11 cellular contexts compared by ENCODE assay signal in the genomic region with DNA sequence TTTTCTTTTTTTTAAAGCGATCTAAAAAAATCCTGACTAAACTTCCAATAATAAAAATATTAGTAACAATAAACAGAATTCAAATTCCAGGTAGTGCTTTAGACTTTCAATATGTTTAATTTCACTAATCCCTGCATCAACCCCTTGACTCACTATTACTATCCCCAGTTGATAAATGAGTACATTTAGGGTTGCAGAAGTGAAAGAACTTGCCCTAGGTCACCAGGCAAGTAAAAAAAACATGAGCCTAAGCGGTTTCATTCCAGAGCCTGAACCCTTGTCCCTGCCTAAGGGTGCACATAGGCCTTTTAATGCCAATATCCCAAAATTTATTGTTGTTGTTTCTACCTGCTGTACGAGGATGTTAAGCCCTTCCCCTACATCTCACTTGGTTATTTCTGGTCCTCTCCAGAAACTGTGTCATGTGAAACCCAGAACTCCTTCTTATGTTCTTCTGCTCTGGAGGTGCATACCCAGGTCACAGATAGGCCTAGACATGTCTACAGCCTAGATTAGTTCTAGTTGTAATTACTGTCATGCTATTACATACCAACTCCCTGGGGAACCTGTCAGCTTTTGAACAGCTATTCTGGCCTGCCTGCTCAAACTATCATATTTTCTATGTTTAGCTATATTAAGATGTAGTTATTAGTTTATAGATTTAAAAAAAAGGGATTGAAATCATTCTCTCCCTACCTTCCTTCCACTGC.
DNase-seq lines count a peak whose midpoint lies in the region; ATAC-seq lines count a peak whose summit lies in the region.
"Had no signal": no experiment of that assay in that cellular context is flagged by ENCODE, and none has a peak within 500 bp of the region (broad histone marks: within the 10 kb centered on the region; RNA-seq: fewer than 3 reads in every experiment).

No MANE protein-coding gene starts in this region.

- ATAC-seq in GM18499 (IDR thresholded peaks at IDR 0.05; ENCODE audit: insufficient read depth, unreplicated experiment) (peak; percentile 67), GM19467 (IDR thresholded peaks at IDR 0.05; ENCODE audit: unreplicated experiment) (peak; percentile 47), HG02938 (IDR thresholded peaks at IDR 0.05; ENCODE audit: unreplicated experiment) (peak; percentile 54), Right ventricle myocardium inferior (no peak)
- ATAC-seq: gastroesophageal sphincter had no signal

- H3K27me3 Mint-ChIP-seq in activated T-cell treated with anti-CD3 and anti-CD28 coated beads, Interleukin-2, amount 50 U/mL, for 24 hours, result no peaks in the 10 kb centered on the region

- peaks cover 5% of the 10 kb centered on the region for H3K9me3 Mint-ChIP-seq in activated T-cell treated with anti-CD3 and anti-CD28 coated beads, Interleukin-2, amount 50 U/mL, for 24 hours

- H3K4me1 Mint-ChIP-seq in activated T-cell treated with anti-CD3 and anti-CD28 coated beads, Interleukin-2, amount 50 U/mL, for 24 hours (ENCODE audit: low read depth), result no peaks in the 10 kb centered on the region

- H3K4me3 Mint-ChIP-seq in activated T-cell treated with anti-CD3 and anti-CD28 coated beads, Interleukin-2, amount 50 U/mL, for 24 hours, result no peak overlapping the region

- intact Hi-C loops in Right ventricle myocardium inferior (cut with DNase I), result no loop called here

- H3K36me3 Mint-ChIP-seq in activated T-cell treated with anti-CD3 and anti-CD28 coated beads, Interleukin-2, amount 50 U/mL, for 24 hours (ENCODE audit: low read depth), result no peaks in the 10 kb centered on the region

- DNase-seq in MV-4-11 (lab: John Stamatoyannopoulos, UW) (peak; percentile 58), NCI-H146 (lab: John Stamatoyannopoulos, UW) (no peak), NCI-H128 (lab: John Stamatoyannopoulos, UW; ENCODE audit: unreplicated experiment) (no peak), Right ventricle myocardium inferior (ENCODE audit: missing footprints) (no peak)
- no peak for DNase-seq in activated T-cell treated with anti-CD3 and anti-CD28 coated beads, Interleukin-2, amount 50 U/mL, for 24 hours
- DNase-seq: activated T-cell treated with anti-CD3 and anti-CD28 coated beads, Interleukin-2, amount 50 U/mL, for 48 hours; mesenchymal stem cell had no signal

- no peak overlapping the region for H3K27ac Mint-ChIP-seq in activated T-cell treated with anti-CD3 and anti-CD28 coated beads, Interleukin-2, amount 50 U/mL, for 24 hours
